ENCODE assay signal across 8 cellular contexts in the genomic region with DNA sequence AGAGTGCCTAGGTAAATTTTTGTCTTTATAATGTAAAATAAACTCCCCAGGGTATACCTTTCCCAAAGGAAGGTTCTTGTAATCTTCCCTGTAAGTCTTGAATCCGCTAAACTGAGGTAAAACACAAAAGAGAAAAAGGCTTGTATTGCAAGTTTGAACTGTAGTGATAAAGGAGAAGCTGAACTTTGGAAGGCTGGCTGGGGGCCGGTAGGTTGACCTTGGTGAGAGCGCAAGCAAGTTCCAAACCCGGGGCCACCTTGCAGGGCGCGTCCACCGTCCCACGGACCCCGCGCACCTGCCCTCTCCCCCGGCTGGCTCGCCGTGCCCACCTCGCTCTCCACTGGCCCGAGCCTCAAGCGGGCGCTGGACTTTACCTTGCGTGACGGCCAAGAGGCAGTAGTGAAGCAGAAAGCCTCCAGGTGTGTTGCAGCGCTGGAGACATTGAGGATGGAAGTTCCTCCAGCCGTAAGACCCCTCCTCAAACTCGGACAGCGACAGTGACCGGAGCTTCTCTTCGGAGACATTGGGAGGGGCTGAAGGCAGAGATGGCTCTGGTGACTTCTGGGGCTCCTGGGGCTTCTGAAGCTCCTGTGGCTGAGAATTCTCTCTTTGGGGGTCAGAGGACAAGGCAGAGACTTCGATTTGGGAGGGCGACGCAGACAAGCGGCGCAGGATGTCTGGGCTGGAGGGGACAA. TPM values are rescaled to one million over a fixed set of nuclear protein-coding genes. Genes with fewer than 3 reads are reported as not detected.
DNase-seq lines count a peak whose midpoint lies in the region; ATAC-seq and TF ChIP-seq lines count a peak whose summit lies in the region.

No MANE protein-coding gene starts in this region.

- no peaks in the 10 kb centered on the region for H3K9me3 Mint-ChIP-seq in activated naive CD4-positive, alpha-beta T cell treated with anti-CD3 and anti-CD28 coated beads, Interleukin-2, amount 50 U/mL, for 72 hours

- H3K27ac ChIP-seq in thoracic aorta = no peak overlapping the region

- H3K9me3 ChIP-seq in thoracic aorta = no peaks in the 10 kb centered on the region

- peak overlapping the region in 1 of 2 donors; percentile 84 for H3K27ac Mint-ChIP-seq in activated naive CD4-positive, alpha-beta T cell treated with anti-CD3 and anti-CD28 coated beads, Interleukin-2, amount 50 U/mL, for 72 hours

- no peaks in the 10 kb centered on the region for H3K36me3 ChIP-seq in thoracic aorta

- peak; percentile 52 for DNase-seq in SIG-M5 treated with dmso at 0.1 percent for 504 hours (lab: John Stamatoyannopoulos, UW; ENCODE audit: unreplicated experiment)
- DNase-seq in SIG-M5 (lab: John Stamatoyannopoulos, UW) = no peak
- no peak for DNase-seq in activated naive CD4-positive, alpha-beta T cell treated with anti-CD3 and anti-CD28 coated beads, Interleukin-2, amount 50 U/mL, for 72 hours (ENCODE audit: low spot score in 2 of 2)
- DNase-seq in kidney tubule cell (ENCODE audit: low spot score) = peak; percentile 19
- DNase-seq in thoracic aorta (ENCODE audit: low spot score) = no peak
- DNase-seq in AG20443 (ENCODE audit: low spot score) = no peak
- no peak for DNase-seq in nucleus accumbens (lab: John Stamatoyannopoulos, UW)

- no peaks in the 10 kb centered on the region for H3K27me3 ChIP-seq in thoracic aorta (replicated peaks; ENCODE audit: insufficient read depth)

- TF ChIP-seq CTCF in thoracic aorta (IDR thresholded peaks at IDR 0.05) = no peak

- H3K36me3 Mint-ChIP-seq in activated naive CD4-positive, alpha-beta T cell treated with anti-CD3 and anti-CD28 coated beads, Interleukin-2, amount 50 U/mL, for 72 hours = no peaks in the 10 kb centered on the region

- peak overlapping the region; percentile 65 for H3K4me3 ChIP-seq in thoracic aorta

- H3K4me1 ChIP-seq in thoracic aorta (ENCODE audit: control insufficient read depth in 1 of 2, low read depth in 2 of 2) = peaks cover 10 to 22% of the 10 kb centered on the region in 2 donors

- ATAC-seq in HG03066 (IDR thresholded peaks at IDR 0.05; ENCODE audit: low read depth, unreplicated experiment) (peak; percentile 6), thoracic aorta (ENCODE audit: insufficient number of reproducible peaks, low FRiP score, low read depth) (no peak)
- peak; percentile 2 to 6 for ATAC-seq in activated naive CD4-positive, alpha-beta T cell treated with anti-CD3 and anti-CD28 coated beads, Interleukin-2, amount 50 U/mL, for 72 hours

RNA-seq across cellular contexts. Expression of gene SLCO4C1, which starts 0.4 kb away (rescaled TPM):
- under 1 TPM; 0.07 to 0.10 TPM for total RNA-seq in activated naive CD4-positive, alpha-beta T cell treated with anti-CD3 and anti-CD28 coated beads, Interleukin-2, amount 50 U/mL, for 72 hours
- total RNA-seq in thoracic aorta = under 1 TPM; 0.14 to 0.35 TPM

Comparison
In these comparisons a context has a peak if more than half of its experiments do, and no peak if none do; other contexts are left out.
1. DNase-seq: peak in SIG-M5 treated with dmso at 0.1 percent for 504 hours (single experiment) and kidney tubule cell (single experiment); none in SIG-M5 (single experiment), activated naive CD4-positive, alpha-beta T cell treated with anti-CD3 and anti-CD28 coated beads, Interleukin-2, amount 50 U/mL, for 72 hours (0 of 2), thoracic aorta (single experiment), AG20443 (single experiment) and nucleus accumbens (0 of 56).